In genomic region chr7:158601090-158601489, GRCh38 we compare ENCODE assay signal across 25 cellular contexts. TPM values are rescaled to one million over a fixed set of nuclear protein-coding genes. Genes with fewer than 3 reads are reported as not detected.
"Had no signal": no experiment of that assay in that cellular context is flagged by ENCODE, and none has a peak within 500 bp of the region (broad histone marks: within the 10 kb centered on the region; RNA-seq: fewer than 3 reads in every experiment).

No MANE protein-coding gene starts in this region.

- H3K27ac ChIP-seq: lower lobe of right lung, pancreas, prostate gland, sigmoid colon, spleen, tibial nerve, vagina had no signal

- H3K4me3 ChIP-seq: lower lobe of right lung, pancreas, prostate gland, sigmoid colon, spleen, tibial nerve, vagina had no signal

- FAIRE-seq: keratinocyte, pancreas, small intestine had no signal

- H3K9me3 ChIP-seq: lower lobe of right lung, pancreas, prostate gland, sigmoid colon, tibial nerve, vagina had no signal

- H3K4me1 ChIP-seq: lower lobe of right lung, pancreas, prostate gland, sigmoid colon, tibial nerve, vagina had no signal

- ATAC-seq: left cardiac atrium; left lobe of liver; lower lobe of right lung; naive thymus-derived CD8-positive, alpha-beta T cell; pancreas; right cardiac atrium; stimulated activated memory B cell treated with anti-CD40 and anti-IgM and Interleukin-4, amounts not matched to agents 10 μg/mL and 1 μg/mL and 100 μg/mL, for 72 hours; stimulated activated naive CD8-positive, alpha-beta T cell treated with anti-CD3 and anti-CD28 coated beads, Interleukin-15, amount 100 ng/mL, for 72 hours had no signal

- H3K36me3 ChIP-seq: lower lobe of right lung, pancreas, prostate gland, sigmoid colon, spleen, tibial nerve, vagina had no signal

- H3K27me3 ChIP-seq: pancreas, sigmoid colon, tibial nerve, vagina had no signal

- DNase-seq: hippocampal formation; kidney glomerular epithelial cell; left cardiac atrium; lower lobe of right lung; mammary epithelial cell; mesenchymal stem cell; naive thymus-derived CD8-positive, alpha-beta T cell; nucleus accumbens; pancreas; posterior cingulate gyrus; retina; right cardiac atrium; sigmoid colon; small intestine; spleen; stimulated activated CD4-positive, alpha-beta T cell treated with anti-CD3 and anti-CD28 coated beads, Interleukin-4, amount 100 ng/mL, for 24 hours; stimulated activated naive CD4-positive, alpha-beta T cell treated with Interleukin-2 at 50 U/mL for 16 hours; stimulated activated naive CD8-positive, alpha-beta T cell treated with anti-CD3 and anti-CD28 coated beads, Interleukin-15, amount 100 ng/mL, for 72 hours; substantia nigra had no signal

RNA-seq across cellular contexts. Expression of gene PTPRN2, which starts 13.5 kb away (rescaled TPM):
- polyA plus RNA-seq: keratinocyte, mammary epithelial cell had no signal
